In genomic region chr20:63552481-63553249, GRCh38 we compare ENCODE assay signal across 2 cellular contexts.
TF ChIP-seq lines count a peak whose summit lies in the region.

No MANE protein-coding gene starts in this region.

TF ChIP-seq in HCT116, 20 proteins besides CTCF, POLR2A, EP300 and RAD21:
- TF ChIP-seq SIN3A (IDR thresholded peaks at IDR 0.05; ENCODE audit: low read depth) (no peak), EZH2phosphoT487 (IDR thresholded peaks at IDR 0.05; ENCODE audit: borderline replicate concordance) (no peak), MAX (IDR thresholded peaks at IDR 0.05) (no peak), CBX3 (IDR thresholded peaks at IDR 0.05; ENCODE audit: low read depth) (no peak)

TF ChIP-seq in H1, 55 proteins besides CTCF, POLR2A, EP300 and RAD21:
- TF ChIP-seq RBBP5 (IDR thresholded peaks at IDR 0.05; ENCODE audit: borderline replicate concordance, low read depth, low read length): no peak
- TF ChIP-seq ATF3 (IDR thresholded peaks at IDR 0.05; ENCODE audit: insufficient read depth, low read depth, low read length): no peak
- TF ChIP-seq CREB1 (IDR thresholded peaks at IDR 0.05): no peak
- TF ChIP-seq RXRA (IDR thresholded peaks at IDR 0.05; ENCODE audit: insufficient read depth, low read depth, low read length): no peak
- no peak for TF ChIP-seq TBP (IDR thresholded peaks at IDR 0.05; ENCODE audit: low read depth, low read length)
- no peak for TF ChIP-seq ZNF274 (IDR thresholded peaks at IDR 0.05; ENCODE audit: borderline replicate concordance, extremely low read depth, low read length)
- no peak for TF ChIP-seq SRF (IDR thresholded peaks at IDR 0.05; ENCODE audit: low read depth, low read length)
TF ChIP-seq in H1: peak in this region for 0.
